In genomic region chr4:61320154-61320553, GRCh38 we compare ENCODE assay signal across 20 cellular contexts.
"Had no signal": no experiment of that assay in that cellular context is flagged by ENCODE, and none has a peak within 500 bp of the region (broad histone marks: within the 10 kb centered on the region; RNA-seq: fewer than 3 reads in every experiment).

No MANE protein-coding gene starts in this region.

- H3K4me1 ChIP-seq: body of pancreas, left lung, prostate gland, right atrium auricular region, transverse colon had no signal

- H3K27ac Mint-ChIP-seq: activated naive CD4-positive, alpha-beta T cell treated with anti-CD3 and anti-CD28 coated beads, Interleukin-2, amount 50 U/mL, for 72 hours; natural killer cell treated with Interleukin-12 subunit alpha and Interleukin-12 subunit beta and Interleukin-15 and Interleukin-18, amount 100 ng/mL, for 72 hours; stimulated activated memory B cell treated with anti-CD40 and anti-IgM and Interleukin-4, amounts not matched to agents 10 μg/mL and 1 μg/mL and 100 μg/mL, for 72 hours had no signal

- H3K27ac ChIP-seq: body of pancreas, esophagus squamous epithelium, left lung, ovary, prostate gland, right atrium auricular region, transverse colon had no signal

- H3K27me3 ChIP-seq: body of pancreas, esophagus squamous epithelium, left lung, ovary, right atrium auricular region, transverse colon had no signal

- H3K4me1 Mint-ChIP-seq: stimulated activated memory B cell treated with anti-CD40 and anti-IgM and Interleukin-4, amounts not matched to agents 10 μg/mL and 1 μg/mL and 100 μg/mL, for 72 hours had no signal

- H3K4me3 Mint-ChIP-seq: natural killer cell treated with Interleukin-12 subunit alpha and Interleukin-12 subunit beta and Interleukin-15 and Interleukin-18, amount 100 ng/mL, for 72 hours; stimulated activated memory B cell treated with anti-CD40 and anti-IgM and Interleukin-4, amounts not matched to agents 10 μg/mL and 1 μg/mL and 100 μg/mL, for 72 hours had no signal

- H3K9me3 ChIP-seq: ovary, prostate gland, right atrium auricular region had no signal

- DNase-seq: activated CD4-positive, alpha-beta T cell treated with anti-CD3 and anti-CD28 coated beads for 1 hour; activated CD4-positive, alpha-beta T cell treated with anti-CD3 and anti-CD28 coated beads, Interleukin-2, amount 50 U/mL, for 1 hour; activated T-cell treated with anti-CD3 and anti-CD28 coated beads, Interleukin-2, amount 50 U/mL, for 1 hour; amniotic stem cell; body of pancreas; caudate nucleus; dermis blood vessel endothelial cell; effector CD8-positive, alpha-beta T cell; esophagus squamous epithelium; kidney; left lung; ovary; stimulated activated CD4-positive, alpha-beta T cell treated with anti-CD3 and anti-CD28 coated beads, Interleukin-2, amount 100 ng/mL, for 24 hours; T-helper 9 cell; transverse colon had no signal

- H3K36me3 Mint-ChIP-seq: stimulated activated memory B cell treated with anti-CD40 and anti-IgM and Interleukin-4, amounts not matched to agents 10 μg/mL and 1 μg/mL and 100 μg/mL, for 72 hours had no signal

- H3K27me3 Mint-ChIP-seq: natural killer cell treated with Interleukin-12 subunit alpha and Interleukin-12 subunit beta and Interleukin-15 and Interleukin-18, amount 100 ng/mL, for 72 hours; stimulated activated memory B cell treated with anti-CD40 and anti-IgM and Interleukin-4, amounts not matched to agents 10 μg/mL and 1 μg/mL and 100 μg/mL, for 72 hours had no signal

- H3K36me3 ChIP-seq: esophagus squamous epithelium, left lung, ovary, prostate gland, right atrium auricular region, transverse colon had no signal

- H3K4me3 ChIP-seq: body of pancreas, esophagus squamous epithelium, left lung, ovary, prostate gland, right atrium auricular region, transverse colon had no signal
